ENCODE assay signal across 10 cellular contexts in the genomic region with DNA sequence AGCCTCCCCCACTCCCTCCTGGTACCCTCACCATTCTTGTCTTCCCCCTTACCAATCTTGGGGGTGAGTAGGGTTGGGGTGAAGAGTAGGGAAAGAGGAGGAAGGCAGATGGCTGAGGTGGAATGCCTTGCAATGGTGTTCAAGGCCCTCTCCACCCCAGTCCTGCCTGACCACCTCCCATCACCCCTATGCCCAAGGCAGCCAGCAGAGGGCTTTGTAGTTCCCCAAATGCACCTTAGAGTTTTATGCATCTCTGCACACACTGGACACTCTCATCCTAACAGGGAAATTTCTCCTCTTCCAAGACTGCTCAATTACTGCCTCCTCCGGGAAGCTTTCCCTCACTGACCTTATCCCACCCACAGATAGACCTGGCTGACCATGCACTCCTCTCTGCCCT. TPM values are rescaled to one million over a fixed set of nuclear protein-coding genes. Genes with fewer than 3 reads are reported as not detected.
DNase-seq lines count a peak whose midpoint lies in the region; ATAC-seq, FAIRE-seq and TF ChIP-seq lines count a peak whose summit lies in the region.
"Had no signal": no experiment of that assay in that cellular context is flagged by ENCODE, and none has a peak within 500 bp of the region (broad histone marks: within the 10 kb centered on the region; RNA-seq: fewer than 3 reads in every experiment).

No MANE protein-coding gene starts in this region.

- POLR2A ChIA-PET in HepG2 (lab: Yijun Ruan, JAX): no interaction called here
- POLR2A ChIA-PET in activated CD8-positive, alpha-beta T cell treated with anti-CD3 and anti-CD28 coated beads, Interleukin-2, amount 10 ng/mL, durations not matched to agents 7 days and 5 days (lab: Charles Lee): no interaction called here
- POLR2A ChIA-PET in activated CD8-positive, alpha-beta T cell treated with anti-CD3 and anti-CD28 coated beads for 36 hours (lab: Charles Lee): no interaction called here

- H3K9me3 Mint-ChIP-seq in activated CD8-positive, alpha-beta T cell treated with anti-CD3 and anti-CD28 coated beads, Interleukin-2, amount 10 ng/mL, durations not matched to agents 7 days and 5 days (ENCODE audit: insufficient read depth): no peaks in the 10 kb centered on the region
- H3K9me3 Mint-ChIP-seq in activated CD8-positive, alpha-beta T cell treated with anti-CD3 and anti-CD28 coated beads for 36 hours: no peaks in the 10 kb centered on the region
- H3K9me3 Mint-ChIP-seq: activated naive CD4-positive, alpha-beta T cell treated with anti-CD3 and anti-CD28 coated beads, Interleukin-2, amount 10 ng/mL, durations not matched to agents 7 days and 5 days; natural killer cell treated with Interleukin-12 subunit alpha and Interleukin-12 subunit beta and Interleukin-15 and Interleukin-18, amount 100 ng/mL, for 72 hours had no signal

- no peak overlapping the region for H3K4me3 Mint-ChIP-seq in activated CD8-positive, alpha-beta T cell treated with anti-CD3 and anti-CD28 coated beads, Interleukin-2, amount 10 ng/mL, durations not matched to agents 7 days and 5 days
- no peak overlapping the region for H3K4me3 Mint-ChIP-seq in activated CD8-positive, alpha-beta T cell treated with anti-CD3 and anti-CD28 coated beads for 36 hours
- H3K4me3 Mint-ChIP-seq: activated naive CD4-positive, alpha-beta T cell treated with anti-CD3 and anti-CD28 coated beads, Interleukin-2, amount 10 ng/mL, durations not matched to agents 7 days and 5 days; natural killer cell treated with Interleukin-12 subunit alpha and Interleukin-12 subunit beta and Interleukin-15 and Interleukin-18, amount 100 ng/mL, for 72 hours had no signal

- H3K4me2 ChIP-seq in DOHH2 (ENCODE audit: low read length) (no peak overlapping the region), HepG2 (ENCODE audit: low read depth, low read length) (no peak overlapping the region)

- 0 out of 2 replicates have a peak, but pooled peaks have one; percentile 17 for TF ChIP-seq RAD21 in HepG2 (CRISPR knock-in tag; IDR thresholded peaks at IDR 0.05)

- TF ChIP-seq CTCF in DOHH2 (IDR thresholded peaks at IDR 0.05; ENCODE audit: low read depth, low read length, poor library complexity, severe bottlenecking) (peak; percentile 28), HepG2 (CRISPR knock-in tag; IDR thresholded peaks at IDR 0.05) (peak; percentile 67)
- no peak for TF ChIP-seq CTCF in activated CD8-positive, alpha-beta T cell treated with anti-CD3 and anti-CD28 coated beads for 36 hours (IDR thresholded peaks at IDR 0.05)

- no peaks in the 10 kb centered on the region for H3K4me1 Mint-ChIP-seq in activated CD8-positive, alpha-beta T cell treated with anti-CD3 and anti-CD28 coated beads, Interleukin-2, amount 10 ng/mL, durations not matched to agents 7 days and 5 days (ENCODE audit: low read depth)
- no peaks in the 10 kb centered on the region for H3K4me1 Mint-ChIP-seq in activated CD8-positive, alpha-beta T cell treated with anti-CD3 and anti-CD28 coated beads for 36 hours (ENCODE audit: low read depth)
- H3K4me1 Mint-ChIP-seq: activated naive CD4-positive, alpha-beta T cell treated with anti-CD3 and anti-CD28 coated beads, Interleukin-2, amount 10 ng/mL, durations not matched to agents 7 days and 5 days had no signal

- no peaks in the 10 kb centered on the region for H3K27me3 Mint-ChIP-seq in activated CD8-positive, alpha-beta T cell treated with anti-CD3 and anti-CD28 coated beads, Interleukin-2, amount 10 ng/mL, durations not matched to agents 7 days and 5 days (ENCODE audit: low read depth)
- no peaks in the 10 kb centered on the region for H3K27me3 Mint-ChIP-seq in activated CD8-positive, alpha-beta T cell treated with anti-CD3 and anti-CD28 coated beads for 36 hours

- WGBS in HepG2 (ENCODE audit: low lambda C conversion rate): 0% methylated on average over 1 of the region's 1 CpG

- FAIRE-seq in HTR-8/SVneo (lab: Jason Lieb, UNC) (no peak), HepG2 (lab: Jason Lieb, UNC) (peak; percentile 70)

- intact Hi-C loops in HepG2 (cut with micrococcal nuclease; ENCODE audit: unreplicated experiment): no loop called here
- intact Hi-C loops in activated CD8-positive, alpha-beta T cell treated with anti-CD3 and anti-CD28 coated beads for 36 hours (cut with micrococcal nuclease): no loop called here

- peak; percentile 74 for ATAC-seq in HepG2
- ATAC-seq in activated CD8-positive, alpha-beta T cell treated with anti-CD3 and anti-CD28 coated beads, Interleukin-2, amount 10 ng/mL, durations not matched to agents 7 days and 5 days: no peak
- no peak for ATAC-seq in activated CD8-positive, alpha-beta T cell treated with anti-CD3 and anti-CD28 coated beads for 36 hours
- ATAC-seq: natural killer cell treated with Interleukin-12 subunit alpha and Interleukin-12 subunit beta and Interleukin-15 and Interleukin-18, amount 100 ng/mL, for 72 hours had no signal

- no peak overlapping the region for H3K27ac ChIP-seq in DOHH2 (ENCODE audit: low read depth, low read length)
- H3K27ac ChIP-seq in HepG2 (ENCODE audit: extremely low read length, insufficient read depth, low read length): no peak overlapping the region

- H4K20me1 ChIP-seq in DOHH2 (ENCODE audit: control insufficient read depth, insufficient read depth, low read depth, low read length) (no peaks in the 10 kb centered on the region), HepG2 (ENCODE audit: insufficient read depth, low read length) (no peaks in the 10 kb centered on the region)

- in situ Hi-C loops in HepG2 (cut with HindIII; ENCODE audit: extremely low pct_ligation_motif_present, low pct_unique_long_range_greater_than_20kb): no loop called here

- no peak for TF ChIP-seq POLR2A in HepG2 (IDR thresholded peaks at IDR 0.05; ENCODE audit: insufficient read depth in 1 of 2, low read depth in 2 of 2, low read length in 2 of 2)

- TF ChIP-seq EP300 in HepG2 (IDR thresholded peaks at IDR 0.05; ENCODE audit: low read depth in 2 of 2, low read length in 2 of 2): no peak
- TF ChIP-seq EP300 in HepG2 (CRISPR knock-in tag; IDR thresholded peaks at IDR 0.05; ENCODE audit: borderline replicate concordance): no peak

- no peaks in the 10 kb centered on the region for H3K36me3 ChIP-seq in DOHH2 (ENCODE audit: control insufficient read depth, low read length)
- H3K36me3 ChIP-seq in HepG2 (replicated peaks in 1 of 2; ENCODE audit: control insufficient read depth in 1 of 2, insufficient read depth in 2 of 2, low read length in 2 of 2): no peaks in the 10 kb centered on the region

- H3F3A ChIP-seq in DOHH2 (ENCODE audit: control insufficient read depth, insufficient read depth): no peaks in the 10 kb centered on the region

- H3K4me3 ChIP-seq in DOHH2 (ENCODE audit: low read length): no peak overlapping the region
- H3K4me3 ChIP-seq in HepG2 (replicated peaks in 1 of 3; ENCODE audit: insufficient read depth in 1 of 3, low read depth in 2 of 3, low read length in 3 of 3): no peak overlapping the region

- H3K27me3 ChIP-seq in DOHH2 (ENCODE audit: control insufficient read depth, low read length) (no peaks in the 10 kb centered on the region), HepG2 (ENCODE audit: control insufficient read depth in 1 of 2, insufficient read depth in 2 of 2, low read length in 2 of 2) (peaks cover 5 to 20% of the 10 kb centered on the region in 2 experiments; a peak in 3 of 5 replicates)

- no peak overlapping the region for H3K9ac ChIP-seq in HepG2 (ENCODE audit: insufficient read depth, low read depth, low read length)

- H3K9me3 ChIP-seq in DOHH2 (ENCODE audit: control insufficient read depth, insufficient read depth, low read length) (no peaks in the 10 kb centered on the region), HepG2 (ENCODE audit: low read length) (no peaks in the 10 kb centered on the region)

- H3K27ac Mint-ChIP-seq in activated CD8-positive, alpha-beta T cell treated with anti-CD3 and anti-CD28 coated beads, Interleukin-2, amount 10 ng/mL, durations not matched to agents 7 days and 5 days: no peak overlapping the region
- no peak overlapping the region for H3K27ac Mint-ChIP-seq in activated CD8-positive, alpha-beta T cell treated with anti-CD3 and anti-CD28 coated beads for 36 hours
- H3K27ac Mint-ChIP-seq: activated naive CD4-positive, alpha-beta T cell treated with anti-CD3 and anti-CD28 coated beads, Interleukin-2, amount 10 ng/mL, durations not matched to agents 7 days and 5 days; natural killer cell treated with Interleukin-12 subunit alpha and Interleukin-12 subunit beta and Interleukin-15 and Interleukin-18, amount 100 ng/mL, for 72 hours had no signal

- BruUV-seq in HepG2 (replicated peaks; lab: Mats Ljungman, UMichigan): no TSS peak

- no peaks in the 10 kb centered on the region for H3K36me3 Mint-ChIP-seq in activated CD8-positive, alpha-beta T cell treated with anti-CD3 and anti-CD28 coated beads, Interleukin-2, amount 10 ng/mL, durations not matched to agents 7 days and 5 days (ENCODE audit: low read depth)
- no peaks in the 10 kb centered on the region for H3K36me3 Mint-ChIP-seq in activated CD8-positive, alpha-beta T cell treated with anti-CD3 and anti-CD28 coated beads for 36 hours (ENCODE audit: low read depth)
- H3K36me3 Mint-ChIP-seq: activated naive CD4-positive, alpha-beta T cell treated with anti-CD3 and anti-CD28 coated beads, Interleukin-2, amount 10 ng/mL, durations not matched to agents 7 days and 5 days; natural killer cell treated with Interleukin-12 subunit alpha and Interleukin-12 subunit beta and Interleukin-15 and Interleukin-18, amount 100 ng/mL, for 72 hours had no signal

- H3K79me2 ChIP-seq in DOHH2 (ENCODE audit: control insufficient read depth, low read length): no peaks in the 10 kb centered on the region
- no peaks in the 10 kb centered on the region for H3K79me2 ChIP-seq in HepG2 (ENCODE audit: insufficient read depth, low read length)

- no peaks in the 10 kb centered on the region for H3K9me2 ChIP-seq in DOHH2 (replicated peaks; ENCODE audit: control insufficient read depth, low read length)

- H2AFZ ChIP-seq in HepG2 (ENCODE audit: low read length): no peak overlapping the region

- CTCF ChIA-PET in HepG2 (lab: Yijun Ruan, JAX; ENCODE audit: low intra/inter-chr PET ratio, low total read pairs): no interaction called here
- CTCF ChIA-PET in activated CD8-positive, alpha-beta T cell treated with anti-CD3 and anti-CD28 coated beads, Interleukin-2, amount 10 ng/mL, durations not matched to agents 7 days and 5 days (lab: Charles Lee): interaction anchor here (0.9 kb wide), 1 partner anchor 492 kb away, joined by 3 read pairs; no protein-coding TSS in a partner anchor
- CTCF ChIA-PET in activated CD8-positive, alpha-beta T cell treated with anti-CD3 and anti-CD28 coated beads for 36 hours (lab: Charles Lee): no interaction called here

- peak; percentile 14 for DNase-seq in HTR-8/SVneo (ENCODE audit: insufficient read length, low spot score)
- peak; percentile 37 for DNase-seq in astrocyte of the hippocampus (ENCODE audit: low read depth, low spot score)
- DNase-seq in HepG2 (ENCODE audit: low spot score): no peak
- DNase-seq in activated CD8-positive, alpha-beta T cell treated with anti-CD3 and anti-CD28 coated beads, Interleukin-2, amount 10 ng/mL, durations not matched to agents 7 days and 5 days: no peak
- DNase-seq in NCI-H146 treated with DMSO at 0.1 percent for 48 hours (lab: John Stamatoyannopoulos, UW; ENCODE audit: unreplicated experiment): no peak
- no peak for DNase-seq in COLO668 (lab: John Stamatoyannopoulos, UW; ENCODE audit: unreplicated experiment)
- no peak for DNase-seq in activated CD8-positive, alpha-beta T cell treated with anti-CD3 and anti-CD28 coated beads for 36 hours
- DNase-seq: activated naive CD4-positive, alpha-beta T cell treated with anti-CD3 and anti-CD28 coated beads, Interleukin-2, amount 10 ng/mL, durations not matched to agents 7 days and 5 days had no signal

- H3K4me1 ChIP-seq in DOHH2 (ENCODE audit: control insufficient read depth, low read length) (no peaks in the 10 kb centered on the region), HepG2 (ENCODE audit: insufficient read depth, low read length) (peaks cover 55% of the 10 kb centered on the region)

RNA-seq across cellular contexts. Expression of gene KIF17, which starts 15.4 kb away (rescaled TPM):
- 0.24 and 0.25 TPM in 2 replicates for total RNA-seq in HepG2 (2016; rRNA removed; fragmentation: Illumina TruSeq; extraction: Trizol)
- total RNA-seq in HepG2 (2016; cell fraction: cytosol; rRNA removed; fragmentation: Illumina TruSeq; extraction: Trizol; ENCODE audit: low read depth): not detected in 2 replicates
- total RNA-seq in HepG2 (2016; cell fraction: insoluble cytoplasmic fraction; rRNA removed; fragmentation: Illumina TruSeq; extraction: Trizol): 0.13 and 0.27 TPM in 2 replicates
- 0.34 TPM in 1 of 2 replicates, not detected in the other for total RNA-seq in HepG2 (2016; cell fraction: membrane; rRNA removed; fragmentation: Illumina TruSeq; extraction: Trizol)
- 0.16 TPM in 1 of 2 replicates, not detected in the other for total RNA-seq in HepG2 (2016; cell fraction: nucleus; rRNA removed; fragmentation: Illumina TruSeq; extraction: Trizol)
- polyA plus RNA-seq in HepG2 (2011; rRNA removed): 0.44 and 0.52 TPM in 2 replicates
- polyA plus RNA-seq in HepG2 (2011; cell fraction: cytosol; rRNA removed): 0.27 and 0.36 TPM in 2 replicates
- 0.63 and 0.69 TPM in 2 replicates for polyA plus RNA-seq in HepG2 (2011; cell fraction: nucleus; rRNA removed)
- 0.35 and 0.60 TPM in 2 replicates for polyA plus RNA-seq in HepG2 (2012)
- 0.11 and 0.24 TPM in 2 replicates for polyA plus RNA-seq in HepG2 (2016; cell fraction: cytosol; fragmentation: Illumina TruSeq; extraction: Trizol; ENCODE audit: low read depth)
- polyA plus RNA-seq in HepG2 (2016; cell fraction: insoluble cytoplasmic fraction; fragmentation: Illumina TruSeq; extraction: Trizol; ENCODE audit: low read depth): 0.21 TPM in 1 of 2 replicates, not detected in the other
- 0.14 and 0.47 TPM in 2 replicates for polyA plus RNA-seq in HepG2 (2016; cell fraction: membrane; fragmentation: Illumina TruSeq; extraction: Trizol; ENCODE audit: low read depth)
- 0.36 TPM in 1 of 2 replicates, not detected in the other for polyA plus RNA-seq in HepG2 (2016; cell fraction: nucleus; fragmentation: Illumina TruSeq; extraction: Trizol; ENCODE audit: insufficient read depth, low read depth)
- 0.78 TPM in 1 of 2 replicates, not detected in the other for polyA minus RNA-seq in HepG2 (2011; rRNA and poly(A)+ RNA removed; ENCODE audit: low replicate concordance)
- not detected in 2 replicates for polyA minus RNA-seq in HepG2 (2011; cell fraction: cytosol; rRNA and poly(A)+ RNA removed)
- polyA minus RNA-seq in HepG2 (2011; cell fraction: nucleus; rRNA and poly(A)+ RNA removed): 0.52 and 0.62 TPM in 2 replicates
- not detected for total RNA-seq in activated CD8-positive, alpha-beta T cell treated with anti-CD3 and anti-CD28 coated beads, Interleukin-2, amount 10 ng/mL, durations not matched to agents 7 days and 5 days
- not detected for total RNA-seq in activated CD8-positive, alpha-beta T cell treated with anti-CD3 and anti-CD28 coated beads for 36 hours
- total RNA-seq: natural killer cell treated with Interleukin-12 subunit alpha and Interleukin-12 subunit beta and Interleukin-15 and Interleukin-18, amount 100 ng/mL, for 72 hours had no signal

RNA-seq across cellular contexts. Expression of gene SH2D5, which starts 30.1 kb away (rescaled TPM):
- 1.7 and 3.4 TPM in 2 replicates for total RNA-seq in HepG2 (2016; rRNA removed; fragmentation: Illumina TruSeq; extraction: Trizol)
- total RNA-seq in HepG2 (2016; cell fraction: cytosol; rRNA removed; fragmentation: Illumina TruSeq; extraction: Trizol; ENCODE audit: low read depth): 0.20 and 0.26 TPM in 2 replicates
- total RNA-seq in HepG2 (2016; cell fraction: insoluble cytoplasmic fraction; rRNA removed; fragmentation: Illumina TruSeq; extraction: Trizol): 1.6 and 2.0 TPM in 2 replicates
- 1.4 and 1.8 TPM in 2 replicates for total RNA-seq in HepG2 (2016; cell fraction: membrane; rRNA removed; fragmentation: Illumina TruSeq; extraction: Trizol)
- 1.8 and 2.2 TPM in 2 replicates for total RNA-seq in HepG2 (2016; cell fraction: nucleus; rRNA removed; fragmentation: Illumina TruSeq; extraction: Trizol)
- 1.2 and 1.4 TPM in 2 replicates for polyA plus RNA-seq in HepG2 (2011; rRNA removed)
- 0.87 and 0.92 TPM in 2 replicates for polyA plus RNA-seq in HepG2 (2011; cell fraction: cytosol; rRNA removed)
- 7.0 and 10.0 TPM in 2 replicates for polyA plus RNA-seq in HepG2 (2011; cell fraction: nucleus; rRNA removed)
- 0.94 and 1.8 TPM in 2 replicates for polyA plus RNA-seq in HepG2 (2012)
- polyA plus RNA-seq in HepG2 (2016; cell fraction: cytosol; fragmentation: Illumina TruSeq; extraction: Trizol; ENCODE audit: low read depth): 0.29 and 0.55 TPM in 2 replicates
- 0.69 and 1.5 TPM in 2 replicates for polyA plus RNA-seq in HepG2 (2016; cell fraction: insoluble cytoplasmic fraction; fragmentation: Illumina TruSeq; extraction: Trizol; ENCODE audit: low read depth)
- 0.64 and 0.86 TPM in 2 replicates for polyA plus RNA-seq in HepG2 (2016; cell fraction: membrane; fragmentation: Illumina TruSeq; extraction: Trizol; ENCODE audit: low read depth)
- 4.8 and 5.7 TPM in 2 replicates for polyA plus RNA-seq in HepG2 (2016; cell fraction: nucleus; fragmentation: Illumina TruSeq; extraction: Trizol; ENCODE audit: insufficient read depth, low read depth)
- polyA minus RNA-seq in HepG2 (2011; rRNA and poly(A)+ RNA removed; ENCODE audit: low replicate concordance): 0.05 and 0.76 TPM in 2 replicates
- polyA minus RNA-seq in HepG2 (2011; cell fraction: cytosol; rRNA and poly(A)+ RNA removed): 0.40 and 1.4 TPM in 2 replicates
- polyA minus RNA-seq in HepG2 (2011; cell fraction: nucleus; rRNA and poly(A)+ RNA removed): 0.77 and 0.87 TPM in 2 replicates
- total RNA-seq in activated CD8-positive, alpha-beta T cell treated with anti-CD3 and anti-CD28 coated beads, Interleukin-2, amount 10 ng/mL, durations not matched to agents 7 days and 5 days: under 1 TPM in 1 of 2 experiments, not detected in 1; 0.05 TPM
- total RNA-seq in activated CD8-positive, alpha-beta T cell treated with anti-CD3 and anti-CD28 coated beads for 36 hours: 1 to 10 TPM; 1.3 to 1.6 TPM

RNA-seq across cellular contexts. Expression of gene DDOST, which starts 41.2 kb away (rescaled TPM):
- 167 and 335 TPM in 2 replicates for total RNA-seq in HepG2 (2016; rRNA removed; fragmentation: Illumina TruSeq; extraction: Trizol)
- total RNA-seq in HepG2 (2016; cell fraction: cytosol; rRNA removed; fragmentation: Illumina TruSeq; extraction: Trizol; ENCODE audit: low read depth): 55.5 and 58.3 TPM in 2 replicates
- total RNA-seq in HepG2 (2016; cell fraction: insoluble cytoplasmic fraction; rRNA removed; fragmentation: Illumina TruSeq; extraction: Trizol): 152 and 344 TPM in 2 replicates
- 109 and 116 TPM in 2 replicates for total RNA-seq in HepG2 (2016; cell fraction: membrane; rRNA removed; fragmentation: Illumina TruSeq; extraction: Trizol)
- 220 and 261 TPM in 2 replicates for total RNA-seq in HepG2 (2016; cell fraction: nucleus; rRNA removed; fragmentation: Illumina TruSeq; extraction: Trizol)
- polyA plus RNA-seq in HepG2 (2011; rRNA removed): 485 and 494 TPM in 2 replicates
- 512 and 565 TPM in 2 replicates for polyA plus RNA-seq in HepG2 (2011; cell fraction: cytosol; rRNA removed)
- 123 and 124 TPM in 2 replicates for polyA plus RNA-seq in HepG2 (2011; cell fraction: nucleus; rRNA removed)
- polyA plus RNA-seq in HepG2 (2012): 190 and 241 TPM in 2 replicates
- 62.9 and 71.0 TPM in 2 replicates for polyA plus RNA-seq in HepG2 (2016; cell fraction: cytosol; fragmentation: Illumina TruSeq; extraction: Trizol; ENCODE audit: low read depth)
- polyA plus RNA-seq in HepG2 (2016; cell fraction: insoluble cytoplasmic fraction; fragmentation: Illumina TruSeq; extraction: Trizol; ENCODE audit: low read depth): 137 and 148 TPM in 2 replicates
- polyA plus RNA-seq in HepG2 (2016; cell fraction: membrane; fragmentation: Illumina TruSeq; extraction: Trizol; ENCODE audit: low read depth): 92.2 and 98.9 TPM in 2 replicates
- polyA plus RNA-seq in HepG2 (2016; cell fraction: nucleus; fragmentation: Illumina TruSeq; extraction: Trizol; ENCODE audit: insufficient read depth, low read depth): 331 and 354 TPM in 2 replicates
- polyA minus RNA-seq in HepG2 (2011; rRNA and poly(A)+ RNA removed; ENCODE audit: low replicate concordance): 116 and 435 TPM in 2 replicates
- polyA minus RNA-seq in HepG2 (2011; cell fraction: cytosol; rRNA and poly(A)+ RNA removed): 152 TPM in 2 replicates
- polyA minus RNA-seq in HepG2 (2011; cell fraction: nucleus; rRNA and poly(A)+ RNA removed): 85.1 and 101 TPM in 2 replicates
- 100 to 1,000 TPM; 163 to 166 TPM for total RNA-seq in activated CD8-positive, alpha-beta T cell treated with anti-CD3 and anti-CD28 coated beads, Interleukin-2, amount 10 ng/mL, durations not matched to agents 7 days and 5 days
- 100 to 1,000 TPM; 140 to 159 TPM for total RNA-seq in activated CD8-positive, alpha-beta T cell treated with anti-CD3 and anti-CD28 coated beads for 36 hours

Comparison
In these comparisons a context has a peak if more than half of its experiments do, and no peak if none do; other contexts are left out.
1. DNase-seq: peak in HTR-8/SVneo (single experiment) and astrocyte of the hippocampus (single experiment); none in HepG2 (single experiment), activated CD8-positive, alpha-beta T cell treated with anti-CD3 and anti-CD28 coated beads, Interleukin-2, amount 10 ng/mL, durations not matched to agents 7 days and 5 days (single experiment), NCI-H146 treated with DMSO at 0.1 percent for 48 hours (single experiment), COLO668 (single experiment) and activated CD8-positive, alpha-beta T cell treated with anti-CD3 and anti-CD28 coated beads for 36 hours (single experiment).